In the genomic region with DNA sequence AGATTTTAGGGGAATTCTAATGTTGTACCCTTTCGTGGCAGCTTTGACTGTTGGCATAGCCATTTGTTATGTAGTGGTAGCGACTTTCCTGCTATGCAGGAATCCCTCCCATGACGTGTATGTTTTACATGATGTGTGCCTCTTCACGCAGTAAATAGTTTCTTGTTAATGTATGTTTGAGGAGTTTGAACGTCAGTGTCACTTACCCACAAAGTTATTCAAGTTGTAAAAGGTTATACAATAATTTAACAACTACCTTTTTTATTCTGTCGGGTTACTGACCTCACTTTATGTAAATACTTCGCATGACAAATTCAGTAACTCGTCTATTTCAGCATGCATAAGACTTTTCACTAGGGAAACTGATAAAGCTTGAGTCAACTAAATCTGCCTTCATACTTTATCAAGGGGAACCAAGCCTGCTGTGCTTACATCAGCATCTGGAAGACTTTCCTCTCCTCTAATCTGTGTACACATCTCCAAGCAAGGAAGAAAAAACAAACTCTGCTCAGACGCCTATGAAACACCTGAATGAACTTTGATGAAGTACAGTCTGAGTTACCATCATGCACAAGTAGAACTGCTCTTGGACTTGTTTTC, we compare ENCODE assay signal across 23 cellular contexts.
DNase-seq lines count a peak whose midpoint lies in the region; ATAC-seq and TF ChIP-seq lines count a peak whose summit lies in the region.
"Had no signal": no experiment of that assay in that cellular context is flagged by ENCODE, and none has a peak within 500 bp of the region (broad histone marks: within the 10 kb centered on the region; RNA-seq: fewer than 3 reads in every experiment).

No MANE protein-coding gene starts in this region.

- H2BK120ac ChIP-seq in mesenchymal stem cell (ENCODE audit: low read depth, low read length) = no peak overlapping the region

- H3K4me1 Mint-ChIP-seq in chondrocyte (ENCODE audit: low read depth) = peaks cover 28% of the 10 kb centered on the region
- H3K4me1 Mint-ChIP-seq: endodermal cell, WTC11 had no signal

- no peak overlapping the region for H2BK15ac ChIP-seq in mesenchymal stem cell (ENCODE audit: low read depth, poor library complexity, severe bottlenecking)

- TF ChIP-seq CTCF in LNCaP clone FGC (IDR thresholded peaks at IDR 0.05; ENCODE audit: control insufficient read depth, extremely low read depth, insufficient read depth) = no peak
- TF ChIP-seq CTCF in chondrocyte (IDR thresholded peaks at IDR 0.05) = no peak
- TF ChIP-seq CTCF in uterus (IDR thresholded peaks at IDR 0.05) = no peak

- H2AK5ac ChIP-seq in mesenchymal stem cell (ENCODE audit: low read length, severe bottlenecking) = no peak overlapping the region

- no peak overlapping the region for H4K91ac ChIP-seq in mesenchymal stem cell (ENCODE audit: low read length)

- no peak overlapping the region for H2AFZ ChIP-seq in mesenchymal stem cell (ENCODE audit: low read depth, low read length)

- H3K36me3 Mint-ChIP-seq in chondrocyte (ENCODE audit: low read depth) = peaks cover 3% of the 10 kb centered on the region
- H3K36me3 Mint-ChIP-seq: WTC11 had no signal

- no peak for ATAC-seq in GM19035 (IDR thresholded peaks at IDR 0.05; ENCODE audit: unreplicated experiment)
- ATAC-seq: WTC11 had no signal

- intact Hi-C loops in uterus (cut with DNase I; ENCODE audit: low total_unique reads) = no loop called here

- H3K4me3 Mint-ChIP-seq in chondrocyte (ENCODE audit: unreplicated experiment) = no peak overlapping the region
- H3K4me3 Mint-ChIP-seq: activated CD4-positive, alpha-beta memory T cell treated with anti-CD3 and anti-CD28 coated beads for 36 hours; endodermal cell; WTC11 had no signal

- peaks cover 0 to 23% of the 10 kb centered on the region in 2 experiments for H3K27me3 ChIP-seq in mesenchymal stem cell (ENCODE audit: control insufficient read depth in 1 of 2, insufficient read depth in 1 of 2, low read length in 2 of 2)
- H3K27me3 ChIP-seq in uterus = no peaks in the 10 kb centered on the region
- no peaks in the 10 kb centered on the region for H3K27me3 ChIP-seq in MG63
- H3K27me3 ChIP-seq: colonic mucosa, right atrium auricular region had no signal

- H3K4me2 ChIP-seq in mesenchymal stem cell (ENCODE audit: low read length, poor library complexity, severe bottlenecking) = no peak overlapping the region

- H3K27ac Mint-ChIP-seq in chondrocyte (ENCODE audit: unreplicated experiment) = peak overlapping the region; percentile 69
- H3K27ac Mint-ChIP-seq: activated CD4-positive, alpha-beta memory T cell treated with anti-CD3 and anti-CD28 coated beads for 36 hours; endodermal cell; WTC11 had no signal

- H3K4me1 ChIP-seq in mesenchymal stem cell (ENCODE audit: control insufficient read depth, insufficient read depth, low read depth, low read length) = peaks cover 5% of the 10 kb centered on the region
- H3K4me1 ChIP-seq in uterus = peaks cover 0 to 4% of the 10 kb centered on the region in 2 donors
- H3K4me1 ChIP-seq: Caco-2, colonic mucosa, HAP-1, lower lobe of right lung, right atrium auricular region had no signal

- no peak overlapping the region for H3K14ac ChIP-seq in mesenchymal stem cell (ENCODE audit: low read length in 2 of 2)

- no peaks in the 10 kb centered on the region for H3K27me3 Mint-ChIP-seq in chondrocyte (ENCODE audit: low read depth)
- H3K27me3 Mint-ChIP-seq: activated CD4-positive, alpha-beta memory T cell treated with anti-CD3 and anti-CD28 coated beads for 36 hours had no signal

- H3K27ac ChIP-seq in mesenchymal stem cell (ENCODE audit: low read length, poor library complexity, severe bottlenecking) (no peak overlapping the region), uterus (peak overlapping the region; percentile 53 to 64)
- H3K27ac ChIP-seq: colonic mucosa, lower lobe of right lung, right atrium auricular region, SK-N-MC had no signal

- H3K9me3 ChIP-seq in mesenchymal stem cell (ENCODE audit: control insufficient read depth, low read length) (no peaks in the 10 kb centered on the region), uterus (no peaks in the 10 kb centered on the region), MG63 (no peaks in the 10 kb centered on the region)
- H3K9me3 ChIP-seq: Caco-2, colonic mucosa, HAP-1, lower lobe of right lung, right atrium auricular region, thoracic aorta had no signal

- H2BK5ac ChIP-seq in mesenchymal stem cell (ENCODE audit: low read depth, low read length, poor library complexity, severe bottlenecking) = no peak overlapping the region

- H3K4me3 ChIP-seq in LNCaP clone FGC (ENCODE audit: low read depth, low read length) = no peak overlapping the region
- H3K4me3 ChIP-seq in mesenchymal stem cell (ENCODE audit: insufficient read depth in 1 of 2, low read depth in 1 of 2, low read length in 2 of 2) = no peak overlapping the region
- no peak overlapping the region for H3K4me3 ChIP-seq in uterus
- no peak overlapping the region for H3K4me3 ChIP-seq in MG63
- H3K4me3 ChIP-seq: colonic mucosa, HAP-1, lower lobe of right lung, right atrium auricular region, SK-N-MC, thoracic aorta had no signal

- no peak overlapping the region for H3K4ac ChIP-seq in mesenchymal stem cell (ENCODE audit: low read depth in 1 of 2, low read length in 2 of 2)

- peaks cover 16% of the 10 kb centered on the region for H3K9me3 Mint-ChIP-seq in chondrocyte (ENCODE audit: low read depth)
- H3K9me3 Mint-ChIP-seq: activated CD4-positive, alpha-beta memory T cell treated with anti-CD3 and anti-CD28 coated beads for 36 hours; WTC11 had no signal

- H3K79me1 ChIP-seq in mesenchymal stem cell (replicated peaks; ENCODE audit: low read length, poor library complexity, severe bottlenecking) = no peaks in the 10 kb centered on the region

- H3K23ac ChIP-seq in mesenchymal stem cell (ENCODE audit: low read length in 2 of 2) = no peak overlapping the region

- WGBS in mesenchymal stem cell = 75% methylated on average over 6 of the region's 9 CpGs

- peak overlapping the region; percentile 51 for H3K9ac ChIP-seq in mesenchymal stem cell (ENCODE audit: low read length)

- no peak overlapping the region for H3K18ac ChIP-seq in mesenchymal stem cell (ENCODE audit: low read depth in 1 of 2, low read length in 2 of 2)

- DNase-seq in LNCaP clone FGC (ENCODE audit: low read depth) = peak; percentile 59
- no peak for DNase-seq in chondrocyte (ENCODE audit: low spot score)
- no peak for DNase-seq in mesenchymal stem cell
- DNase-seq in uterus = no peak
- no peak for DNase-seq in MG63
- no peak for DNase-seq in NCI-H1436 treated with DMSO at 0.1 percent for 48 hours (lab: John Stamatoyannopoulos, UW)
- DNase-seq: activated CD4-positive, alpha-beta memory T cell treated with anti-CD3 and anti-CD28 coated beads for 36 hours; activated gamma-delta T cell treated with Interleukin-2 at 50 U/mL for 16 hours; AML-193; amygdala; Caco-2; colonic mucosa; endodermal cell; lower lobe of right lung; NCI-H1092; NCI-H2107; NCI-H526 had no signal

- H4K8ac ChIP-seq in mesenchymal stem cell (ENCODE audit: low read length) = no peak overlapping the region

- H3K36me3 ChIP-seq in mesenchymal stem cell (ENCODE audit: control insufficient read depth in 1 of 2, insufficient read depth in 2 of 2, low read depth in 1 of 2, low read length in 2 of 2) (peaks cover under 1 to 5% of the 10 kb centered on the region in 2 experiments), uterus (no peaks in the 10 kb centered on the region), MG63 (no peaks in the 10 kb centered on the region)
- H3K36me3 ChIP-seq: colonic mucosa, HAP-1, lower lobe of right lung, right atrium auricular region, thoracic aorta had no signal

- TF ChIP-seq POLR2A in uterus (IDR thresholded peaks at IDR 0.05) = no peak

- no peak overlapping the region for H2BK12ac ChIP-seq in mesenchymal stem cell (ENCODE audit: low read length in 2 of 2)
